ENCODE assay signal across 25 cellular contexts in the genomic region with DNA sequence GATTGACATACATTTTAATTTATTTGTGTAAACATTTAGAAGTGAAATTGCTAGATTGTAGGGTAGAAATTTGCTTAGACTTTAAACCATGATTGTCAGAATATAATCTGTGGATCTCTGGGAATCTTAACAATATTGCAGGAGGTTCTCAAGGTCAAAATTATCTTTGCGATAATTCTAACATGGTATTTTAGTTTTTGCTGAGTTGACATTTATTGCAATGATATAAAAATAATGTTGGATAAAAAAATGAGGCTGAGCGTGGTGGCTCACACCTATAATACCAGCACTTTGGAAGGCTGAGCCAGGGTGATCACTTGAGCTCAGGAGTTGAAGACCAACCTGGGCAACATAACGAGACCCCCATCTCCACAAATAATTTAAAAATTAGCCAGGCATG.
DNase-seq lines count a peak whose midpoint lies in the region; ATAC-seq, FAIRE-seq and TF ChIP-seq lines count a peak whose summit lies in the region.
"Had no signal": no experiment of that assay in that cellular context is flagged by ENCODE, and none has a peak within 500 bp of the region (broad histone marks: within the 10 kb centered on the region; RNA-seq: fewer than 3 reads in every experiment).

No MANE protein-coding gene starts in this region.

- intact Hi-C loops in HepG2 (cut with micrococcal nuclease; ENCODE audit: unreplicated experiment) (no loop called here), right lobe of liver (cut with DNase I) (no loop called here), K562 (cut with micrococcal nuclease) (no loop called here), MCF 10A (cut with micrococcal nuclease) (no loop called here), gastrocnemius medialis (cut with DNase I; ENCODE audit: low total_unique reads) (no loop called here)

- H3K4me3 Mint-ChIP-seq in MCF 10A (ENCODE audit: unreplicated experiment) = no peak overlapping the region
- H3K4me3 Mint-ChIP-seq: CD14-positive monocyte; CD4-positive, alpha-beta memory T cell; CD4-positive, CD25-positive, alpha-beta regulatory T cell; CD8-positive, alpha-beta memory T cell had no signal

- H3K27ac Mint-ChIP-seq in MCF 10A (ENCODE audit: low read depth, unreplicated experiment) = no peak overlapping the region
- H3K27ac Mint-ChIP-seq: CD14-positive monocyte; CD4-positive, alpha-beta memory T cell; CD4-positive, CD25-positive, alpha-beta regulatory T cell; CD8-positive, alpha-beta memory T cell had no signal

- in situ Hi-C loops in HepG2 (cut with HindIII; ENCODE audit: extremely low pct_ligation_motif_present, low pct_unique_long_range_greater_than_20kb) = no loop called here
- in situ Hi-C loops in K562 (cut with MboI) = no loop called here
- in situ Hi-C loops in gastrocnemius medialis (cut with MboI; ENCODE audit: low sequenced_read_pairs in 4 of 4) = no loop called here

- H3K4me3 ChIP-seq in HepG2 (replicated peaks in 1 of 3; ENCODE audit: insufficient read depth in 1 of 3, low read depth in 2 of 3, low read length in 3 of 3) (no peak overlapping the region), right lobe of liver (no peak overlapping the region), K562 (no peak overlapping the region), gastrocnemius medialis (no peak overlapping the region)
- H3K4me3 ChIP-seq: BLaER1, GM12878 had no signal

- H4K20me1 ChIP-seq in HepG2 (ENCODE audit: insufficient read depth, low read length) = no peaks in the 10 kb centered on the region
- no peaks in the 10 kb centered on the region for H4K20me1 ChIP-seq in K562 (replicated peaks; ENCODE audit: control insufficient read depth, insufficient read depth, low read length)
- H4K20me1 ChIP-seq: BLaER1 had no signal

- POLR2A ChIA-PET in HepG2 (lab: Yijun Ruan, JAX) = no interaction called here
- POLR2A ChIA-PET in K562 (lab: Yijun Ruan, JAX) = no interaction called here
- POLR2A ChIA-PET in MCF 10A (lab: Yijun Ruan, JAX) = no interaction called here

- no peaks in the 10 kb centered on the region for H3K36me3 Mint-ChIP-seq in MCF 10A (ENCODE audit: insufficient read depth, unreplicated experiment)
- H3K36me3 Mint-ChIP-seq: CD14-positive monocyte; CD4-positive, alpha-beta memory T cell; CD4-positive, CD25-positive, alpha-beta regulatory T cell; CD8-positive, alpha-beta memory T cell had no signal

- TF ChIP-seq RAD21 in HepG2 (CRISPR knock-in tag; IDR thresholded peaks at IDR 0.05) (no peak), K562 (CRISPR knock-in tag; conservative IDR thresholded peaks at IDR 0.05 in 1 of 2, IDR thresholded peaks at IDR 0.05 in 1 of 2) (no peak)

- TF ChIP-seq POLR2A in HepG2 (IDR thresholded peaks at IDR 0.05; ENCODE audit: insufficient read depth in 1 of 2, low read depth in 2 of 2, low read length in 2 of 2) = no peak
- no peak for TF ChIP-seq POLR2A in right lobe of liver (IDR thresholded peaks at IDR 0.05)
- TF ChIP-seq POLR2A in K562 (conservative IDR thresholded peaks at IDR 0.05) = no peak
- TF ChIP-seq POLR2A in gastrocnemius medialis (IDR thresholded peaks at IDR 0.05) = no peak

- no peaks in the 10 kb centered on the region for H3K9me3 Mint-ChIP-seq in MCF 10A (ENCODE audit: unreplicated experiment)
- H3K9me3 Mint-ChIP-seq: CD4-positive, alpha-beta memory T cell; CD4-positive, CD25-positive, alpha-beta regulatory T cell had no signal

- BruUV-seq in HepG2 (replicated peaks; lab: Mats Ljungman, UMichigan) (no TSS peak), K562 (replicated peaks; lab: Mats Ljungman, UMichigan) (no TSS peak), MCF 10A (replicated peaks; lab: Mats Ljungman, UMichigan) (no TSS peak)

- H3K27ac ChIP-seq in HepG2 (ENCODE audit: extremely low read length, insufficient read depth, low read length) (no peak overlapping the region), right lobe of liver (no peak overlapping the region), K562 (ENCODE audit: extremely low read depth, low read depth, low read length) (no peak overlapping the region), gastrocnemius medialis (no peak overlapping the region)
- H3K27ac ChIP-seq: 22Rv1, BLaER1 had no signal

- no peak overlapping the region for H2AFZ ChIP-seq in HepG2 (ENCODE audit: low read length)
- H2AFZ ChIP-seq in K562 (ENCODE audit: low read depth, low read length) = no peak overlapping the region

- H3K9ac ChIP-seq in HepG2 (ENCODE audit: insufficient read depth, low read depth, low read length) (no peak overlapping the region), K562 (ENCODE audit: insufficient read depth in 1 of 2, low read depth in 2 of 2, low read length in 2 of 2) (no peak overlapping the region)
- H3K9ac ChIP-seq: BLaER1 had no signal

- no peaks in the 10 kb centered on the region for H3K9me1 ChIP-seq in K562 (ENCODE audit: control insufficient read depth, insufficient read depth, low read length)

- TF ChIP-seq CTCF in HepG2 (CRISPR knock-in tag; IDR thresholded peaks at IDR 0.05) = no peak
- no peak for TF ChIP-seq CTCF in right lobe of liver (IDR thresholded peaks at IDR 0.05)
- no peak for TF ChIP-seq CTCF in K562 (IDR thresholded peaks at IDR 0.05 in 2 of 3, conservative IDR thresholded peaks at IDR 0.05 in 1 of 3; ENCODE audit: insufficient read depth in 2 of 3, low read depth in 1 of 3, low read length in 3 of 3)
- no peak for TF ChIP-seq CTCF in MCF 10A (IDR thresholded peaks at IDR 0.05; ENCODE audit: unreplicated experiment)
- TF ChIP-seq CTCF in gastrocnemius medialis (IDR thresholded peaks at IDR 0.05 in 4 of 5, conservative IDR thresholded peaks at IDR 0.05 in 1 of 5) = no peak

- no peaks in the 10 kb centered on the region for H3K9me3 ChIP-seq in HepG2 (ENCODE audit: low read length)
- no peaks in the 10 kb centered on the region for H3K9me3 ChIP-seq in right lobe of liver
- no peaks in the 10 kb centered on the region for H3K9me3 ChIP-seq in K562 (replicated peaks; ENCODE audit: control insufficient read depth, insufficient read depth, low read depth, low read length)
- H3K9me3 ChIP-seq in gastrocnemius medialis = no peaks in the 10 kb centered on the region
- H3K9me3 ChIP-seq: BE2C, BLaER1 had no signal

- WGBS in HepG2 (ENCODE audit: low lambda C conversion rate) = 32% methylated on average over 3 of the region's 3 CpGs
- 76% methylated on average over 3 of the region's 3 CpGs for WGBS in right lobe of liver (ENCODE audit: insufficient coverage, low coverage, low lambda C conversion rate, missing lambda C conversion rate)
- 0% methylated on average over 3 of the region's 3 CpGs for WGBS in K562 (ENCODE audit: insufficient coverage, low coverage, missing lambda C conversion rate)

- no peaks in the 10 kb centered on the region for H3K27me3 Mint-ChIP-seq in MCF 10A (ENCODE audit: insufficient read depth, unreplicated experiment)
- H3K27me3 Mint-ChIP-seq: CD4-positive, CD25-positive, alpha-beta regulatory T cell; CD8-positive, alpha-beta memory T cell had no signal

- H3K79me2 ChIP-seq in HepG2 (ENCODE audit: insufficient read depth, low read length) (no peaks in the 10 kb centered on the region), K562 (ENCODE audit: control insufficient read depth, insufficient read depth, low read length) (no peaks in the 10 kb centered on the region)

- CTCF ChIA-PET in HepG2 (lab: Yijun Ruan, JAX; ENCODE audit: low intra/inter-chr PET ratio, low total read pairs) = no interaction called here
- CTCF ChIA-PET in K562 (lab: Yijun Ruan, JAX; ENCODE audit: low intra/inter-chr PET ratio) = no interaction called here
- CTCF ChIA-PET in MCF 10A (lab: Yijun Ruan, JAX) = no interaction called here

- no peaks in the 10 kb centered on the region for H3K4me1 Mint-ChIP-seq in MCF 10A (ENCODE audit: insufficient read depth, unreplicated experiment)
- H3K4me1 Mint-ChIP-seq: CD14-positive monocyte; CD4-positive, alpha-beta memory T cell; CD4-positive, CD25-positive, alpha-beta regulatory T cell; CD8-positive, alpha-beta memory T cell had no signal

- FAIRE-seq in HepG2 (lab: Jason Lieb, UNC) = no peak
- FAIRE-seq in K562 (lab: Jason Lieb, UNC) = no peak
- FAIRE-seq: GM12878, GM12892, GM18507 had no signal

- H3K27me3 ChIP-seq in HepG2 (ENCODE audit: control insufficient read depth in 1 of 2, insufficient read depth in 2 of 2, low read length in 2 of 2) (no peaks in the 10 kb centered on the region), right lobe of liver (no peaks in the 10 kb centered on the region), K562 (ENCODE audit: control insufficient read depth in 2 of 2, insufficient read depth in 2 of 2, low read length in 2 of 2) (no peaks in the 10 kb centered on the region), gastrocnemius medialis (no peaks in the 10 kb centered on the region)
- H3K27me3 ChIP-seq: BE2C, BLaER1 had no signal

- H3K4me1 ChIP-seq in HepG2 (ENCODE audit: insufficient read depth, low read length) = no peaks in the 10 kb centered on the region
- H3K4me1 ChIP-seq in right lobe of liver = no peaks in the 10 kb centered on the region
- H3K4me1 ChIP-seq in K562 (replicated peaks in 1 of 2; ENCODE audit: control insufficient read depth in 2 of 2, insufficient read depth in 2 of 2, low read length in 2 of 2) = no peaks in the 10 kb centered on the region
- peaks cover 0 to 3% of the 10 kb centered on the region in 2 donors for H3K4me1 ChIP-seq in gastrocnemius medialis
- H3K4me1 ChIP-seq: BE2C, BLaER1 had no signal

- TF ChIP-seq EP300 in HepG2 (IDR thresholded peaks at IDR 0.05; ENCODE audit: low read depth in 2 of 2, low read length in 2 of 2) (no peak), HepG2 (CRISPR knock-in tag; IDR thresholded peaks at IDR 0.05; ENCODE audit: borderline replicate concordance) (no peak), K562 (IDR thresholded peaks at IDR 0.05; ENCODE audit: low read length) (no peak)

- no peak for DNase-seq in HepG2 (ENCODE audit: low spot score)
- no peak for DNase-seq in right lobe of liver
- DNase-seq in K562 (ENCODE audit: extremely low read depth in 1 of 4, low spot score in 3 of 4) = no peak
- DNase-seq in MCF 10A (ENCODE audit: unreplicated experiment) = no peak
- DNase-seq in gastrocnemius medialis = no peak
- DNase-seq: ACHN; BE2C; C1 segment of cervical spinal cord; CD4-positive, alpha-beta memory T cell; CD4-positive, CD25-positive, alpha-beta regulatory T cell; CD8-positive, alpha-beta memory T cell; COR-L47; DMS 273 treated with DMSO at 0.1 percent for 48 hours; DMS153; DMS53; DMS79; DND-41; EL; GDM1 had no signal

- no peaks in the 10 kb centered on the region for H3K36me3 ChIP-seq in HepG2 (replicated peaks in 1 of 2; ENCODE audit: control insufficient read depth in 1 of 2, insufficient read depth in 2 of 2, low read length in 2 of 2)
- no peaks in the 10 kb centered on the region for H3K36me3 ChIP-seq in right lobe of liver
- H3K36me3 ChIP-seq in K562 (ENCODE audit: control insufficient read depth, insufficient read depth, low read length) = no peaks in the 10 kb centered on the region
- no peaks in the 10 kb centered on the region for H3K36me3 ChIP-seq in gastrocnemius medialis
- H3K36me3 ChIP-seq: BE2C, BLaER1 had no signal

- no peak overlapping the region for H3K4me2 ChIP-seq in HepG2 (ENCODE audit: low read depth, low read length)
- no peak overlapping the region for H3K4me2 ChIP-seq in K562 (ENCODE audit: insufficient read depth, low read length)
- H3K4me2 ChIP-seq: BLaER1 had no signal

- ATAC-seq in HepG2 (no peak), right lobe of liver (no peak), K562 (no peak), gastrocnemius medialis (no peak)
- ATAC-seq: GM12878 had no signal

TF ChIP-seq in HepG2, 621 proteins besides CTCF, POLR2A, EP300 and RAD21 (continues in another document):
- TF ChIP-seq HNRNPH1 (optimal IDR thresholded peaks at IDR 0.05; ENCODE audit: low read depth, low read length) = no peak

Comparison
In these comparisons a context has a peak if more than half of its experiments do, and no peak if none do; other contexts are left out.
1. Of the 241 proteins assayed by ChIP-seq in both HepG2 and K562: peak only in HepG2: none; only in K562: MAFG; in both: MAFF and MAFK; in neither: 238.